ENCODE assay signal across 1 cellular context in the genomic region with DNA sequence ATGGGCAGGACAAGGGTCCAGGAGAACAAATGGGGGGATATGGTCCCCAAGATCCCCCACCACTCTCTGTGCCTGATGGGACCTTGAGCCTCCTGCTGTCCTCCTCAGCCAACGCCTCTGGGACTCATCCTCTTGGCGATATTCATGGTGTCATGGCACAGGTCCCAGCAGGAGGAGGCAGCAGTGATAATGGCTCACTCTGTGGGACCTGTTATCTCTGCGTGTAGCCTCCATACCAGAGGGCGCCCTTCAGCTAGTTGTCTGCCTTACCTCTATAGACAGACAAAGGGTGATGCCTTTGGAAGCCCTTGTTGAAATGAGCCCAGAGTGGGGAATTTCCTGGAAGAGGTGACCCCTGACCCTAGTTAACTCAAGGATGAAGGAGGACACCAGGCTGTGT.
A peak's percentile ranks its signal among the peaks of the same experiment; 100 is the strongest.
TF ChIP-seq lines count a peak whose summit lies in the region.

No MANE protein-coding gene starts in this region.

TF ChIP-seq in K562, 482 proteins besides CTCF, POLR2A, EP300 and RAD21:
- 0 out of 2 replicates have a peak, but pooled peaks have one; percentile 26 for TF ChIP-seq SOX6 (IDR thresholded peaks at IDR 0.05)
- TF ChIP-seq YY1 (IDR thresholded peaks at IDR 0.05; ENCODE audit: borderline replicate concordance in 1 of 3, control insufficient read depth in 1 of 3, extremely low read depth in 1 of 3, insufficient read depth in 3 of 3, insufficient read length in 1 of 3, insufficient replicate concordance in 2 of 3, low read depth in 1 of 3, low read length in 2 of 3): peak in 1 of 3 experiments; percentile 35
- TF ChIP-seq, protein P1, sequence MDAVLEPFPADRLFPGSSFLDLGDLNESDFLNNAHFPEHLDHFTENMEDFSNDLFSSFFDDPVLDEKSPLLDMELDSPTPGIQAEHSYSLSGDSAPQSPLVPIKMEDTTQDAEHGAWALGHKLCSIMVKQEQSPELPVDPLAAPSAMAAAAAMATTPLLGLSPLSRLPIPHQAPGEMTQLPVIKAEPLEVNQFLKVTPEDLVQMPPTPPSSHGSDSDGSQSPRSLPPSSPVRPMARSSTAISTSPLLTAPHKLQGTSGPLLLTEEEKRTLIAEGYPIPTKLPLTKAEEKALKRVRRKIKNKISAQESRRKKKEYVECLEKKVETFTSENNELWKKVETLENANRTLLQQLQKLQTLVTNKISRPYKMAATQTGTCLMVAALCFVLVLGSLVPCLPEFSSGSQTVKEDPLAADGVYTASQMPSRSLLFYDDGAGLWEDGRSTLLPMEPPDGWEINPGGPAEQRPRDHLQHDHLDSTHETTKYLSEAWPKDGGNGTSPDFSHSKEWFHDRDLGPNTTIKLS (IDR thresholded peaks at IDR 0.05; ENCODE audit: borderline replicate concordance, low read depth): no peak
- no peak for TF ChIP-seq MED1 (CRISPR knock-in tag; IDR thresholded peaks at IDR 0.05; ENCODE audit: borderline replicate concordance)
- no peak for TF ChIP-seq MXD1 (CRISPR knock-in tag; IDR thresholded peaks at IDR 0.05; ENCODE audit: borderline replicate concordance, poor library complexity, severe bottlenecking)
- 0 out of 2 replicates have a peak, but pooled peaks have one; percentile 33 for TF ChIP-seq MYNN (IDR thresholded peaks at IDR 0.05)
- TF ChIP-seq MYNN (CRISPR knock-in tag; IDR thresholded peaks at IDR 0.05): no peak
- TF ChIP-seq BCL6 (CRISPR knock-in tag; IDR thresholded peaks at IDR 0.05): no peak
- TF ChIP-seq FOXJ2 (tag; IDR thresholded peaks at IDR 0.05): no peak
- TF ChIP-seq SMC3 (conservative IDR thresholded peaks at IDR 0.05; ENCODE audit: insufficient read depth, low read depth, low read length): peak; percentile 57
- TF ChIP-seq XRCC5 (IDR thresholded peaks at IDR 0.05; ENCODE audit: low read depth, low read length): peak; percentile 35; the same call in 1 of the 2 replicates
- peak; percentile 55 for TF ChIP-seq CREM (IDR thresholded peaks at IDR 0.05; ENCODE audit: low read depth)
- peak; percentile 59; the same call in 1 of the 2 replicates for TF ChIP-seq CTBP1 (IDR thresholded peaks at IDR 0.05; ENCODE audit: borderline replicate concordance)
- TF ChIP-seq, protein P2, sequence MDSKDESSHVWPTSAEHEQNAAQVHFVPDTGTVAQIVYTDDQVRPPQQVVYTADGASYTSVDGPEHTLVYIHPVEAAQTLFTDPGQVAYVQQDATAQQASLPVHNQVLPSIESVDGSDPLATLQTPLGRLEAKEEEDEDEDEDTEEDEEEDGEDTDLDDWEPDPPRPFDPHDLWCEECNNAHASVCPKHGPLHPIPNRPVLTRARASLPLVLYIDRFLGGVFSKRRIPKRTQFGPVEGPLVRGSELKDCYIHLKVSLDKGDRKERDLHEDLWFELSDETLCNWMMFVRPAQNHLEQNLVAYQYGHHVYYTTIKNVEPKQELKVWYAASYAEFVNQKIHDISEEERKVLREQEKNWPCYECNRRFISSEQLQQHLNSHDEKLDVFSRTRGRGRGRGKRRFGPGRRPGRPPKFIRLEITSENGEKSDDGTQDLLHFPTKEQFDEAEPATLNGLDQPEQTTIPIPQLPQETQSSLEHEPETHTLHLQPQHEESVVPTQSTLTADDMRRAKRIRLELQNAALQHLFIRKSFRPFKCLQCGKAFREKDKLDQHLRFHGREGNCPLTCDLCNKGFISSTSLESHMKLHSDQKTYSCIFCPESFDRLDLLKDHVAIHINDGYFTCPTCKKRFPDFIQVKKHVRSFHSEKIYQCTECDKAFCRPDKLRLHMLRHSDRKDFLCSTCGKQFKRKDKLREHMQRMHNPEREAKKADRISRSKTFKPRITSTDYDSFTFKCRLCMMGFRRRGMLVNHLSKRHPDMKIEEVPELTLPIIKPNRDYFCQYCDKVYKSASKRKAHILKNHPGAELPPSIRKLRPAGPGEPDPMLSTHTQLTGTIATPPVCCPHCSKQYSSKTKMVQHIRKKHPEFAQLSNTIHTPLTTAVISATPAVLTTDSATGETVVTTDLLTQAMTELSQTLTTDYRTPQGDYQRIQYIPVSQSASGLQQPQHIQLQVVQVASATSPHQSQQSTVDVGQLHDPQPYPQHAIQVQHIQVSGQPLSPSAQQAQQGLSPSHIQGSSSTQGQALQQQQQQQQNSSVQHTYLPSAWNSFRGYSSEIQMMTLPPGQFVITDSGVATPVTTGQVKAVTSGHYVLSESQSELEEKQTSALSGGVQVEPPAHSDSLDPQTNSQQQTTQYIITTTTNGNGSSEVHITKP (IDR thresholded peaks at IDR 0.05; ENCODE audit: partially characterized antibody): no peak
- no peak for TF ChIP-seq MAFF (IDR thresholded peaks at IDR 0.05; ENCODE audit: low read length)
- TF ChIP-seq CCAR2 (IDR thresholded peaks at IDR 0.05; ENCODE audit: low read depth, low read length): no peak
- no peak for TF ChIP-seq IFI16 (CRISPR knock-in tag; IDR thresholded peaks at IDR 0.05)
- TF ChIP-seq EHMT2 (IDR thresholded peaks at IDR 0.05): 0 out of 2 replicates have a peak, but pooled peaks have one; percentile 33
- TF ChIP-seq, protein P3, sequence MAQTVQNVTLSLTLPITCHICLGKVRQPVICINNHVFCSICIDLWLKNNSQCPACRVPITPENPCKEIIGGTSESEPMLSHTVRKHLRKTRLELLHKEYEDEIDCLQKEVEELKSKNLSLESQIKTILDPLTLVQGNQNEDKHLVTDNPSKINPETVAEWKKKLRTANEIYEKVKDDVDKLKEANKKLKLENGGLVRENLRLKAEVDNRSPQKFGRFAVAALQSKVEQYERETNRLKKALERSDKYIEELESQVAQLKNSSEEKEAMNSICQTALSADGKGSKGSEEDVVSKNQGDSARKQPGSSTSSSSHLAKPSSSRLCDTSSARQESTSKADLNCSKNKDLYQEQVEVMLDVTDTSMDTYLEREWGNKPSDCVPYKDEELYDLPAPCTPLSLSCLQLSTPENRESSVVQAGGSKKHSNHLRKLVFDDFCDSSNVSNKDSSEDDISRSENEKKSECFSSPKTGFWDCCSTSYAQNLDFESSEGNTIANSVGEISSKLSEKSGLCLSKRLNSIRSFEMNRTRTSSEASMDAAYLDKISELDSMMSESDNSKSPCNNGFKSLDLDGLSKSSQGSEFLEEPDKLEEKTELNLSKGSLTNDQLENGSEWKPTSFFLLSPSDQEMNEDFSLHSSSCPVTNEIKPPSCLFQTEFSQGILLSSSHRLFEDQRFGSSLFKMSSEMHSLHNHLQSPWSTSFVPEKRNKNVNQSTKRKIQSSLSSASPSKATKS (CRISPR knock-in tag; IDR thresholded peaks at IDR 0.05): no peak
- TF ChIP-seq SRSF7 (optimal IDR thresholded peaks at IDR 0.05; ENCODE audit: low read depth, low read length): no peak
- no peak for TF ChIP-seq HMBOX1 (IDR thresholded peaks at IDR 0.05)
- TF ChIP-seq POLR2AphosphoS2 (IDR thresholded peaks at IDR 0.05; ENCODE audit: low read length): no peak
- no peak for TF ChIP-seq MYBL2 (IDR thresholded peaks at IDR 0.05; ENCODE audit: low read depth)
- no peak for TF ChIP-seq MYBL2 (CRISPR knock-in tag; IDR thresholded peaks at IDR 0.05; ENCODE audit: borderline replicate concordance)
- TF ChIP-seq ARID2 (IDR thresholded peaks at IDR 0.05): peak; percentile 67; the same call in 1 of the 2 replicates
- no peak for TF ChIP-seq CBFB (CRISPR knock-in tag; IDR thresholded peaks at IDR 0.05)
- TF ChIP-seq SMARCE1 (IDR thresholded peaks at IDR 0.05): no peak
- no peak for TF ChIP-seq ZNF232 (CRISPR knock-in tag; IDR thresholded peaks at IDR 0.05)
- TF ChIP-seq TBL1XR1 (IDR thresholded peaks at IDR 0.05; ENCODE audit: low read length in 2 of 2): peak in 1 of 2 experiments; percentile 35; a peak in 1 of 4 replicates
- no peak for TF ChIP-seq RBM22 (IDR thresholded peaks at IDR 0.05; ENCODE audit: low read depth, low read length, poor library complexity, severe bottlenecking)
- peak; percentile 39; the same call in 1 of the 2 replicates for TF ChIP-seq DEAF1 (CRISPR knock-in tag; IDR thresholded peaks at IDR 0.05)
- TF ChIP-seq NFIC (IDR thresholded peaks at IDR 0.05): 0 out of 2 replicates have a peak, but pooled peaks have one; percentile 22
- TF ChIP-seq ZNF584 (CRISPR knock-in tag; IDR thresholded peaks at IDR 0.05; ENCODE audit: low read depth): no peak
- peak; percentile 49; the same call in 1 of the 2 replicates for TF ChIP-seq JUND (IDR thresholded peaks at IDR 0.05; ENCODE audit: borderline replicate concordance, low read depth, low read length)
- TF ChIP-seq JUND (tag; IDR thresholded peaks at IDR 0.05; ENCODE audit: borderline replicate concordance, low read depth, low read length): no peak; the same call in 2 of the 3 replicates
- TF ChIP-seq NR2C1 (IDR thresholded peaks at IDR 0.05): no peak
- TF ChIP-seq NR2C1 (tag; IDR thresholded peaks at IDR 0.05): no peak
- TF ChIP-seq RCOR1 (IDR thresholded peaks at IDR 0.05; ENCODE audit: borderline replicate concordance in 1 of 2, low read depth in 2 of 2, low read length in 2 of 2): peak in 1 of 2 experiments; percentile 78; a peak in 2 of 4 replicates
- TF ChIP-seq ZNF408 (CRISPR knock-in tag; IDR thresholded peaks at IDR 0.05; ENCODE audit: low read depth): no peak
- TF ChIP-seq, protein P4, sequence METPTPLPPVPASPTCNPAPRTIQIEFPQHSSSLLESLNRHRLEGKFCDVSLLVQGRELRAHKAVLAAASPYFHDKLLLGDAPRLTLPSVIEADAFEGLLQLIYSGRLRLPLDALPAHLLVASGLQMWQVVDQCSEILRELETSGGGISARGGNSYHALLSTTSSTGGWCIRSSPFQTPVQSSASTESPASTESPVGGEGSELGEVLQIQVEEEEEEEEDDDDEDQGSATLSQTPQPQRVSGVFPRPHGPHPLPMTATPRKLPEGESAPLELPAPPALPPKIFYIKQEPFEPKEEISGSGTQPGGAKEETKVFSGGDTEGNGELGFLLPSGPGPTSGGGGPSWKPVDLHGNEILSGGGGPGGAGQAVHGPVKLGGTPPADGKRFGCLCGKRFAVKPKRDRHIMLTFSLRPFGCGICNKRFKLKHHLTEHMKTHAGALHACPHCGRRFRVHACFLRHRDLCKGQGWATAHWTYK (CRISPR knock-in tag; IDR thresholded peaks at IDR 0.05): no peak
- TF ChIP-seq, protein P5, sequence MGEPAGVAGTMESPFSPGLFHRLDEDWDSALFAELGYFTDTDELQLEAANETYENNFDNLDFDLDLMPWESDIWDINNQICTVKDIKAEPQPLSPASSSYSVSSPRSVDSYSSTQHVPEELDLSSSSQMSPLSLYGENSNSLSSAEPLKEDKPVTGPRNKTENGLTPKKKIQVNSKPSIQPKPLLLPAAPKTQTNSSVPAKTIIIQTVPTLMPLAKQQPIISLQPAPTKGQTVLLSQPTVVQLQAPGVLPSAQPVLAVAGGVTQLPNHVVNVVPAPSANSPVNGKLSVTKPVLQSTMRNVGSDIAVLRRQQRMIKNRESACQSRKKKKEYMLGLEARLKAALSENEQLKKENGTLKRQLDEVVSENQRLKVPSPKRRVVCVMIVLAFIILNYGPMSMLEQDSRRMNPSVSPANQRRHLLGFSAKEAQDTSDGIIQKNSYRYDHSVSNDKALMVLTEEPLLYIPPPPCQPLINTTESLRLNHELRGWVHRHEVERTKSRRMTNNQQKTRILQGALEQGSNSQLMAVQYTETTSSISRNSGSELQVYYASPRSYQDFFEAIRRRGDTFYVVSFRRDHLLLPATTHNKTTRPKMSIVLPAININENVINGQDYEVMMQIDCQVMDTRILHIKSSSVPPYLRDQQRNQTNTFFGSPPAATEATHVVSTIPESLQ (CRISPR knock-in tag; IDR thresholded peaks at IDR 0.05): no peak
- no peak for TF ChIP-seq CAMTA2 (CRISPR knock-in tag; conservative IDR thresholded peaks at IDR 0.05)
- TF ChIP-seq PTBP1 (IDR thresholded peaks at IDR 0.05; ENCODE audit: low read depth, low read length): no peak
TF ChIP-seq in K562: peak in this region for 14.
